In the genomic region with DNA sequence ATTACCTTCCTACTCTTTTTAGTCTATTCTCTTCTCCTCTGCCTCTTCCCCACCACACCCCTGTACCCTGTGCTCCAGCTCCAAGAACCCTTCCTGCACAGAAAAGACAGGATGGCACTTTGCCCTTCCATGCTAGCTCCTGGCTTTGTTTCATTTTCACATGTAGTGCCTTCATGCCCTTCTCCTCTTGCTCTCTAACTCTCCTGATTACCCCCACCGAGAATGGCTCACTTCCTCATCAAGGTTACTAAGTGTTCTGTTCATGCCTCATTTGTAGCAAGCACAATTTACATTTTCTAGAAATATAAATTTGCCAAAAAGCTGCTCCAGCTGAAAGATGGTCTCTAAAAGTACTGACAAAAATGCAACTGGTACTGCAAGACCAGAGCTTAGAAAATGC, we compare ENCODE assay signal across 12 cellular contexts.
DNase-seq lines count a peak whose midpoint lies in the region; ATAC-seq and TF ChIP-seq lines count a peak whose summit lies in the region.
"Had no signal": no experiment of that assay in that cellular context is flagged by ENCODE, and none has a peak within 500 bp of the region (broad histone marks: within the 10 kb centered on the region; RNA-seq: fewer than 3 reads in every experiment).

No MANE protein-coding gene starts in this region.

- no peaks in the 10 kb centered on the region for H3K36me3 Mint-ChIP-seq in activated T-helper 17 cell treated with anti-CD3 and anti-CD28 coated beads, Interleukin-2, amount 50 U/mL, for 72 hours (ENCODE audit: low read depth)

- no peaks in the 10 kb centered on the region for H3K27me3 Mint-ChIP-seq in activated T-helper 17 cell treated with anti-CD3 and anti-CD28 coated beads, Interleukin-2, amount 50 U/mL, for 72 hours
- H3K27me3 Mint-ChIP-seq: activated CD4-positive, alpha-beta memory T cell treated with anti-CD3 and anti-CD28 coated beads, Interleukin-2, amount 10 ng/mL, durations not matched to agents 7 days and 5 days had no signal

- no peaks in the 10 kb centered on the region for H3K9me2 ChIP-seq in MM.1S (replicated peaks; ENCODE audit: insufficient read depth, low read length)

- peaks cover 3% of the 10 kb centered on the region; the same call in 1 of the 2 replicates for H3F3A ChIP-seq in MM.1S (ENCODE audit: insufficient read depth, low read length)

- no peaks in the 10 kb centered on the region for H3K36me3 ChIP-seq in MM.1S (replicated peaks; ENCODE audit: insufficient read depth, low read length)
- H3K36me3 ChIP-seq: HAP-1 had no signal

- H3K4me2 ChIP-seq in MM.1S (ENCODE audit: low read depth, low read length), result peak overlapping the region; percentile 65

- H3K9me3 ChIP-seq in MM.1S (replicated peaks; ENCODE audit: insufficient read depth, low read length), result no peaks in the 10 kb centered on the region
- H3K9me3 ChIP-seq: HAP-1, testis had no signal

- H4K20me1 ChIP-seq in MM.1S (ENCODE audit: insufficient read depth, low read length), result no peaks in the 10 kb centered on the region

- H3K9me3 Mint-ChIP-seq in activated T-helper 17 cell treated with anti-CD3 and anti-CD28 coated beads, Interleukin-2, amount 50 U/mL, for 72 hours, result no peaks in the 10 kb centered on the region
- H3K9me3 Mint-ChIP-seq: activated CD4-positive, alpha-beta memory T cell treated with anti-CD3 and anti-CD28 coated beads, Interleukin-2, amount 10 ng/mL, durations not matched to agents 7 days and 5 days had no signal

- H3K4me1 ChIP-seq in MM.1S (ENCODE audit: low read length), result peaks cover 43% of the 10 kb centered on the region
- H3K4me1 ChIP-seq: HAP-1 had no signal

- ATAC-seq in GM19023 (IDR thresholded peaks at IDR 0.05; ENCODE audit: unreplicated experiment) (peak; percentile 76), GM21825 (IDR thresholded peaks at IDR 0.05; ENCODE audit: unreplicated experiment) (peak; percentile 90)
- no peak for ATAC-seq in activated T-helper 17 cell treated with anti-CD3 and anti-CD28 coated beads, Interleukin-2, amount 50 U/mL, for 72 hours (replicated peaks)

- no peak overlapping the region; the same call in 1 of the 2 replicates for H3K4me3 ChIP-seq in MM.1S (ENCODE audit: low read length)
- H3K4me3 ChIP-seq: HAP-1, testis had no signal

- H2AFZ ChIP-seq in MM.1S (ENCODE audit: low read length), result no peak overlapping the region

- DNase-seq in MM.1S, result peak; percentile 46
- peak; percentile 20 for DNase-seq in renal cortical epithelial cell (ENCODE audit: low read depth)
- DNase-seq in stimulated activated CD4-positive, alpha-beta T cell treated with anti-CD3 and anti-CD28 coated beads, Interleukin-4, amount 100 ng/mL, for 24 hours, result no peak
- DNase-seq in GF-D8 (lab: John Stamatoyannopoulos, UW), result no peak
- DNase-seq: activated CD4-positive, alpha-beta memory T cell treated with anti-CD3 and anti-CD28 coated beads, Interleukin-2, amount 10 ng/mL, durations not matched to agents 7 days and 5 days; GDM1; NCI-H446; testis had no signal

- peak overlapping the region; percentile 28; the same call in 1 of the 2 replicates for H3K9ac ChIP-seq in MM.1S (ENCODE audit: low read length)

- H3K27ac ChIP-seq in MM.1S (ENCODE audit: low read length), result peak overlapping the region; percentile 83; the same call in 1 of the 2 replicates

- H3K27me3 ChIP-seq in MM.1S (replicated peaks; ENCODE audit: insufficient read depth, low read length), result no peaks in the 10 kb centered on the region
- H3K27me3 ChIP-seq: testis had no signal

- no peak overlapping the region for H3K4me3 Mint-ChIP-seq in activated T-helper 17 cell treated with anti-CD3 and anti-CD28 coated beads, Interleukin-2, amount 50 U/mL, for 72 hours
- H3K4me3 Mint-ChIP-seq: activated CD4-positive, alpha-beta memory T cell treated with anti-CD3 and anti-CD28 coated beads, Interleukin-2, amount 10 ng/mL, durations not matched to agents 7 days and 5 days had no signal

- no peak for TF ChIP-seq CTCF in MM.1S (IDR thresholded peaks at IDR 0.05; ENCODE audit: low read length)

- no peak overlapping the region for H3K27ac Mint-ChIP-seq in activated T-helper 17 cell treated with anti-CD3 and anti-CD28 coated beads, Interleukin-2, amount 50 U/mL, for 72 hours
- H3K27ac Mint-ChIP-seq: activated CD4-positive, alpha-beta memory T cell treated with anti-CD3 and anti-CD28 coated beads, Interleukin-2, amount 10 ng/mL, durations not matched to agents 7 days and 5 days had no signal

- H3K79me2 ChIP-seq in MM.1S (ENCODE audit: low read length), result no peaks in the 10 kb centered on the region

- no peaks in the 10 kb centered on the region for H3K4me1 Mint-ChIP-seq in activated T-helper 17 cell treated with anti-CD3 and anti-CD28 coated beads, Interleukin-2, amount 50 U/mL, for 72 hours
- H3K4me1 Mint-ChIP-seq: activated CD4-positive, alpha-beta memory T cell treated with anti-CD3 and anti-CD28 coated beads, Interleukin-2, amount 10 ng/mL, durations not matched to agents 7 days and 5 days had no signal

Comparison
In these comparisons a context has a peak if more than half of its experiments do, and no peak if none do; other contexts are left out.
1. DNase-seq: peak in MM.1S (single experiment) and renal cortical epithelial cell (single experiment); none in stimulated activated CD4-positive, alpha-beta T cell treated with anti-CD3 and anti-CD28 coated beads, Interleukin-4, amount 100 ng/mL, for 24 hours (single experiment) and GF-D8 (single experiment).